ENCODE assay signal across 13 cellular contexts in genomic region chr9:109409998-109410397, GRCh38.
DNase-seq lines count a peak whose midpoint lies in the region; ATAC-seq and TF ChIP-seq lines count a peak whose summit lies in the region.
"Had no signal": no experiment of that assay in that cellular context is flagged by ENCODE, and none has a peak within 500 bp of the region (broad histone marks: within the 10 kb centered on the region; RNA-seq: fewer than 3 reads in every experiment).

No MANE protein-coding gene starts in this region.

- POLR2A ChIA-PET in CD4-positive, alpha-beta T cell (lab: Charles Lee): no interaction called here

- CTCF ChIA-PET in CD4-positive, alpha-beta T cell (lab: Charles Lee): no interaction called here

- DNase-seq in activated CD4-positive, alpha-beta T cell treated with anti-CD3 and anti-CD28 coated beads, Interleukin-2, amount 10 ng/mL, durations not matched to agents 24 days and 14 days: no peak
- no peak for DNase-seq in activated CD4-positive, alpha-beta T cell treated with anti-CD3 and anti-CD28 coated beads for 4 hours
- DNase-seq in astrocyte of the hippocampus (ENCODE audit: low read depth, low spot score) (peak; percentile 31), progenitor cell of endocrine pancreas (ENCODE audit: low spot score, unreplicated experiment) (peak; percentile 24)
- no peak for DNase-seq in CD4-positive, alpha-beta T cell
- DNase-seq: activated gamma-delta T cell, colonic mucosa, NCI-H1436 treated with DMSO at 0.1 percent for 48 hours had no signal

- ATAC-seq in GM18858 (IDR thresholded peaks at IDR 0.05; ENCODE audit: unreplicated experiment) (no peak), GM18861 (IDR thresholded peaks at IDR 0.05; ENCODE audit: unreplicated experiment) (no peak)
- ATAC-seq in CD4-positive, alpha-beta T cell (ENCODE audit: poor library complexity): no peak

- TF ChIP-seq CTCF in progenitor cell of endocrine pancreas (IDR thresholded peaks at IDR 0.05; ENCODE audit: unreplicated experiment): peak; percentile 51
- TF ChIP-seq CTCF in CD4-positive, alpha-beta T cell (IDR thresholded peaks at IDR 0.05): no peak

- no peak overlapping the region for H3K9ac ChIP-seq in HUES6 (ENCODE audit: low read length)

- peaks cover 31% of the 10 kb centered on the region for H3K4me1 Mint-ChIP-seq in activated CD4-positive, alpha-beta T cell treated with anti-CD3 and anti-CD28 coated beads, Interleukin-2, amount 10 ng/mL, durations not matched to agents 24 days and 14 days
- peaks cover 8% of the 10 kb centered on the region for H3K4me1 Mint-ChIP-seq in progenitor cell of endocrine pancreas (ENCODE audit: low read depth)
- no peaks in the 10 kb centered on the region for H3K4me1 Mint-ChIP-seq in CD4-positive, alpha-beta T cell (ENCODE audit: low read depth)

- H3K9me3 ChIP-seq in HUES6 (ENCODE audit: control insufficient read depth, insufficient read depth, low read depth, low read length): no peaks in the 10 kb centered on the region
- H3K9me3 ChIP-seq in CD4-positive, alpha-beta T cell (ENCODE audit: control insufficient read depth, low read length): no peaks in the 10 kb centered on the region
- H3K9me3 ChIP-seq: colonic mucosa, vagina had no signal

- H3K4me1 ChIP-seq in HUES6 (ENCODE audit: control insufficient read depth, insufficient read depth, low read length): peaks cover 32% of the 10 kb centered on the region
- H3K4me1 ChIP-seq: colonic mucosa, vagina had no signal

- peak overlapping the region; percentile 51; the same call in 1 of the 2 replicates for H3K27ac ChIP-seq in HUES6 (ENCODE audit: low read depth, low read length)
- no peak overlapping the region for H3K27ac ChIP-seq in CD4-positive, alpha-beta T cell (ENCODE audit: low read depth, low read length)
- H3K27ac ChIP-seq: colonic mucosa, vagina had no signal

- peak overlapping the region; percentile 70 for H3K27ac Mint-ChIP-seq in activated CD4-positive, alpha-beta T cell treated with anti-CD3 and anti-CD28 coated beads, Interleukin-2, amount 10 ng/mL, durations not matched to agents 24 days and 14 days
- peak overlapping the region; percentile 81 for H3K27ac Mint-ChIP-seq in progenitor cell of endocrine pancreas
- H3K27ac Mint-ChIP-seq in CD4-positive, alpha-beta T cell: no peak overlapping the region
- H3K27ac Mint-ChIP-seq: mesothelial cell of epicardium had no signal

- H3K4me3 Mint-ChIP-seq in activated CD4-positive, alpha-beta T cell treated with anti-CD3 and anti-CD28 coated beads, Interleukin-2, amount 10 ng/mL, durations not matched to agents 24 days and 14 days: peak overlapping the region; percentile 52
- H3K4me3 Mint-ChIP-seq in progenitor cell of endocrine pancreas (ENCODE audit: low read depth): no peak overlapping the region
- H3K4me3 Mint-ChIP-seq in CD4-positive, alpha-beta T cell: no peak overlapping the region
- H3K4me3 Mint-ChIP-seq: mesothelial cell of epicardium had no signal

- no peaks in the 10 kb centered on the region for H3K9me3 Mint-ChIP-seq in activated CD4-positive, alpha-beta T cell treated with anti-CD3 and anti-CD28 coated beads, Interleukin-2, amount 10 ng/mL, durations not matched to agents 24 days and 14 days
- H3K9me3 Mint-ChIP-seq in progenitor cell of endocrine pancreas (ENCODE audit: low read depth): no peaks in the 10 kb centered on the region
- H3K9me3 Mint-ChIP-seq in CD4-positive, alpha-beta T cell: no peaks in the 10 kb centered on the region
- H3K9me3 Mint-ChIP-seq: mesothelial cell of epicardium had no signal

- H3K36me3 Mint-ChIP-seq in activated CD4-positive, alpha-beta T cell treated with anti-CD3 and anti-CD28 coated beads, Interleukin-2, amount 10 ng/mL, durations not matched to agents 24 days and 14 days (ENCODE audit: low read depth): no peaks in the 10 kb centered on the region
- no peaks in the 10 kb centered on the region for H3K36me3 Mint-ChIP-seq in progenitor cell of endocrine pancreas (ENCODE audit: insufficient read depth)
- H3K36me3 Mint-ChIP-seq in CD4-positive, alpha-beta T cell (ENCODE audit: low read depth): no peaks in the 10 kb centered on the region
- H3K36me3 Mint-ChIP-seq: mesothelial cell of epicardium had no signal

- peak overlapping the region; percentile 5; the same call in 1 of the 2 replicates for H3K4me3 ChIP-seq in HUES6 (ENCODE audit: low read depth, low read length)
- H3K4me3 ChIP-seq: colonic mucosa, vagina had no signal

- no peaks in the 10 kb centered on the region for H3K36me3 ChIP-seq in HUES6 (ENCODE audit: control insufficient read depth, insufficient read depth, low read length)
- H3K36me3 ChIP-seq: colonic mucosa had no signal

- H3K27me3 ChIP-seq in HUES6 (ENCODE audit: control insufficient read depth, insufficient read depth, low read length): no peaks in the 10 kb centered on the region
- no peaks in the 10 kb centered on the region for H3K27me3 ChIP-seq in CD4-positive, alpha-beta T cell (ENCODE audit: control insufficient read depth, insufficient read depth, low read length)
- H3K27me3 ChIP-seq: colonic mucosa, vagina had no signal

- H3K27me3 Mint-ChIP-seq in activated CD4-positive, alpha-beta T cell treated with anti-CD3 and anti-CD28 coated beads, Interleukin-2, amount 10 ng/mL, durations not matched to agents 24 days and 14 days: no peaks in the 10 kb centered on the region
- peaks cover 6% of the 10 kb centered on the region for H3K27me3 Mint-ChIP-seq in progenitor cell of endocrine pancreas
- peaks cover 19% of the 10 kb centered on the region for H3K27me3 Mint-ChIP-seq in CD4-positive, alpha-beta T cell

- intact Hi-C loops in activated CD4-positive, alpha-beta T cell treated with anti-CD3 and anti-CD28 coated beads, Interleukin-2, amount 10 ng/mL, durations not matched to agents 24 days and 14 days (cut with micrococcal nuclease): loop anchor here (2.0 to 10.0 kb wide), 4 partner anchors 165 to 525 kb away; partner anchors contain the start of gene CTNNAL1
- intact Hi-C loops in CD4-positive, alpha-beta T cell (cut with DNase I, micrococcal nuclease): no loop called here

Comparison
In these comparisons a context has a peak if more than half of its experiments do, and no peak if none do; other contexts are left out.
1. DNase-seq: peak in astrocyte of the hippocampus (single experiment) and progenitor cell of endocrine pancreas (single experiment); none in activated CD4-positive, alpha-beta T cell treated with anti-CD3 and anti-CD28 coated beads, Interleukin-2, amount 10 ng/mL, durations not matched to agents 24 days and 14 days (single experiment), activated CD4-positive, alpha-beta T cell treated with anti-CD3 and anti-CD28 coated beads for 4 hours (0 of 2) and CD4-positive, alpha-beta T cell (0 of 10).